Comparison of ENCODE assay signal across 8 cellular contexts in the genomic region with DNA sequence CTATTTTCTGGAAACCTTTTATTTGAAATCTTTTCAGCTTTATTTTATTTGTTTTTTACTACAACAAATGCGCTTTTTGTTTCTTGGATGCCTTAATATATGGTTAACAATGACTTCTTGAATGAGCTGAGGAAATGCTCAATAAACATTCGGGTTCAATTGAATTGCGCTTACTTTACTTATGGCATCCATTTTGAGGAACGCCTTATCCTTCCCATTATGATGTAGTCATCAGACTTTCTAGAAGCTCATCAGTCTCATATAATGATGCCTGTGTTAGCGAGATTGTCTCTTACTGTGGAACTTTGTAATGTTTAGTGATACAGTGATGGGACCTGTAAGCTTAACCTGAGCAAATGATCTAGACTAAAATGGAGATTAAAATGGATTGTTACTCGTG. TPM values are rescaled to one million over a fixed set of nuclear protein-coding genes. Genes with fewer than 3 reads are reported as not detected.
A peak's percentile ranks its signal among the peaks of the same experiment; 100 is the strongest.
DNase-seq lines count a peak whose midpoint lies in the region; ATAC-seq and TF ChIP-seq lines count a peak whose summit lies in the region.

No MANE protein-coding gene starts in this region.

- H3K27ac ChIP-seq in iPS-18a (ENCODE audit: low read length) (peak overlapping the region; percentile 94), subcutaneous abdominal adipose tissue (ENCODE audit: low read depth, low read length) (no peak overlapping the region)

- DNase-seq in activated CD4-positive, alpha-beta T cell treated with anti-CD3 and anti-CD28 coated beads, Interleukin-2, amount 10 ng/mL, durations not matched to agents 24 days and 14 days, result no peak
- DNase-seq in activated CD4-positive, alpha-beta T cell treated with anti-CD3 and anti-CD28 coated beads for 4 hours, result no peak
- no peak for DNase-seq in activated B cell treated with CpG ODN at 0.5 μM for 24 hours
- no peak for DNase-seq in head of caudate nucleus
- no peak for DNase-seq in NCI-H187 (lab: John Stamatoyannopoulos, UW)

- H3K9ac ChIP-seq in iPS-18a (ENCODE audit: low read length), result peak overlapping the region; percentile 95
- H3K9ac ChIP-seq in subcutaneous abdominal adipose tissue (ENCODE audit: low read length in 5 of 5), result peak overlapping the region in 3 of 5 donors; percentile 92 to 97 (median 94)

- no peaks in the 10 kb centered on the region for H3K27me3 Mint-ChIP-seq in activated CD4-positive, alpha-beta T cell treated with anti-CD3 and anti-CD28 coated beads, Interleukin-2, amount 10 ng/mL, durations not matched to agents 24 days and 14 days
- no peaks in the 10 kb centered on the region for H3K27me3 Mint-ChIP-seq in activated B cell treated with CpG ODN at 0.5 μM for 24 hours

- H3K27ac Mint-ChIP-seq in activated CD4-positive, alpha-beta T cell treated with anti-CD3 and anti-CD28 coated beads, Interleukin-2, amount 10 ng/mL, durations not matched to agents 24 days and 14 days, result peak overlapping the region; percentile 68
- peak overlapping the region; percentile 24 for H3K27ac Mint-ChIP-seq in activated B cell treated with CpG ODN at 0.5 μM for 24 hours

- H3K36me3 ChIP-seq in iPS-18a (ENCODE audit: control insufficient read depth, low read depth, low read length) (peaks cover 9% of the 10 kb centered on the region), subcutaneous abdominal adipose tissue (ENCODE audit: control insufficient read depth in 5 of 5, insufficient read depth in 5 of 5, low read length in 5 of 5) (peaks cover 4 to 10% (median 6%) of the 10 kb centered on the region in 5 donors)

- peaks cover 16% of the 10 kb centered on the region for H3K36me3 Mint-ChIP-seq in activated CD4-positive, alpha-beta T cell treated with anti-CD3 and anti-CD28 coated beads, Interleukin-2, amount 10 ng/mL, durations not matched to agents 24 days and 14 days (ENCODE audit: low read depth)
- peaks cover 28% of the 10 kb centered on the region for H3K36me3 Mint-ChIP-seq in activated B cell treated with CpG ODN at 0.5 μM for 24 hours (ENCODE audit: low read depth)

- H3K9me3 Mint-ChIP-seq in activated CD4-positive, alpha-beta T cell treated with anti-CD3 and anti-CD28 coated beads, Interleukin-2, amount 10 ng/mL, durations not matched to agents 24 days and 14 days, result no peaks in the 10 kb centered on the region
- no peaks in the 10 kb centered on the region for H3K9me3 Mint-ChIP-seq in activated B cell treated with CpG ODN at 0.5 μM for 24 hours

- intact Hi-C loops in activated CD4-positive, alpha-beta T cell treated with anti-CD3 and anti-CD28 coated beads, Interleukin-2, amount 10 ng/mL, durations not matched to agents 24 days and 14 days (cut with micrococcal nuclease), result loop anchor here (2.0 kb wide), 2 partner anchors 301 to 857 kb away; a partner anchor contains a TSS
- intact Hi-C loops in activated B cell treated with CpG ODN at 0.5 μM for 24 hours (cut with micrococcal nuclease), result loop anchor here (10.0 kb wide), 3 partner anchors 379 to 591 kb away; no protein-coding TSS in a partner anchor
- intact Hi-C loops in head of caudate nucleus (cut with DNase I), result loop anchor here (10.0 kb wide), 3 partner anchors 61 to 519 kb away; a partner anchor contains a TSS

- CTCF ChIA-PET in activated B cell treated with CpG ODN at 0.5 μM for 24 hours (lab: Charles Lee), result interaction anchor here (1.1 kb wide), 1 partner anchor 142 kb away, joined by 3 read pairs; no protein-coding TSS in a partner anchor

- no peak for TF ChIP-seq CTCF in activated B cell treated with CpG ODN at 0.5 μM for 24 hours (IDR thresholded peaks at IDR 0.05)

- no peaks in the 10 kb centered on the region for H3K27me3 ChIP-seq in iPS-18a (ENCODE audit: control insufficient read depth, insufficient read depth, low read length)
- no peaks in the 10 kb centered on the region for H3K27me3 ChIP-seq in subcutaneous abdominal adipose tissue (ENCODE audit: control insufficient read depth in 5 of 5, insufficient read depth in 4 of 5, low read length in 5 of 5)

- POLR2A ChIA-PET in activated B cell treated with CpG ODN at 0.5 μM for 24 hours (lab: Charles Lee), result interaction anchor here (1.3 to 1.6 kb wide), 2 partner anchors 63 to 300 kb away, joined by 4 to 6 read pairs; a partner anchor contains a TSS

- H3K4me1 Mint-ChIP-seq in activated CD4-positive, alpha-beta T cell treated with anti-CD3 and anti-CD28 coated beads, Interleukin-2, amount 10 ng/mL, durations not matched to agents 24 days and 14 days, result peaks cover 28% of the 10 kb centered on the region
- H3K4me1 Mint-ChIP-seq in activated B cell treated with CpG ODN at 0.5 μM for 24 hours, result peaks cover 40% of the 10 kb centered on the region

- H3K4me3 Mint-ChIP-seq in activated CD4-positive, alpha-beta T cell treated with anti-CD3 and anti-CD28 coated beads, Interleukin-2, amount 10 ng/mL, durations not matched to agents 24 days and 14 days, result peak overlapping the region; percentile 91
- peak overlapping the region; percentile 99 for H3K4me3 Mint-ChIP-seq in activated B cell treated with CpG ODN at 0.5 μM for 24 hours

- no peaks in the 10 kb centered on the region for H3K9me3 ChIP-seq in iPS-18a (ENCODE audit: control insufficient read depth, low read depth, low read length)
- H3K9me3 ChIP-seq in subcutaneous abdominal adipose tissue (ENCODE audit: control insufficient read depth in 5 of 5, low read length in 5 of 5), result no peaks in the 10 kb centered on the region

- H3K4me3 ChIP-seq in iPS-18a (ENCODE audit: low read length) (peak overlapping the region; percentile 83), subcutaneous abdominal adipose tissue (ENCODE audit: low read depth in 1 of 5, low read length in 5 of 5) (peak overlapping the region; percentile 15 to 99 (median 89))

- ATAC-seq in activated B cell treated with CpG ODN at 0.5 μM for 24 hours (ENCODE audit: low read depth) (no peak), GM18502 (IDR thresholded peaks at IDR 0.05; ENCODE audit: poor library complexity, unreplicated experiment) (no peak)

- H3K4me1 ChIP-seq in iPS-18a (ENCODE audit: control insufficient read depth, low read depth, low read length) (peaks cover 17% of the 10 kb centered on the region), subcutaneous abdominal adipose tissue (ENCODE audit: control insufficient read depth in 5 of 5, insufficient read depth in 5 of 5, low read length in 5 of 5) (peaks cover 0 to 31% (median 28%) of the 10 kb centered on the region in 5 donors)

RNA-seq across cellular contexts. Expression of a gene that starts 0.9 kb away (rescaled TPM):
- total RNA-seq in activated CD4-positive, alpha-beta T cell treated with anti-CD3 and anti-CD28 coated beads, Interleukin-2, amount 10 ng/mL, durations not matched to agents 24 days and 14 days, result 4.7 and 5.1 TPM in 2 replicates
- 5.7 and 6.2 TPM in 2 replicates for total RNA-seq in activated B cell treated with CpG ODN at 0.5 μM for 24 hours

RNA-seq across cellular contexts. Expression of a gene that starts 0.9 kb away (rescaled TPM):
- 22.4 and 27.2 TPM in 2 replicates for total RNA-seq in activated CD4-positive, alpha-beta T cell treated with anti-CD3 and anti-CD28 coated beads, Interleukin-2, amount 10 ng/mL, durations not matched to agents 24 days and 14 days
- total RNA-seq in activated B cell treated with CpG ODN at 0.5 μM for 24 hours, result 19.3 and 29.0 TPM in 2 replicates

RNA-seq across cellular contexts. Expression of a gene that starts 1.6 kb away (rescaled TPM):
- 5.3 and 6.0 TPM in 2 replicates for total RNA-seq in activated CD4-positive, alpha-beta T cell treated with anti-CD3 and anti-CD28 coated beads, Interleukin-2, amount 10 ng/mL, durations not matched to agents 24 days and 14 days
- total RNA-seq in activated B cell treated with CpG ODN at 0.5 μM for 24 hours, result 11.7 and 13.0 TPM in 2 replicates
